Comparison of ENCODE assay signal across 32 cellular contexts in genomic region chr2:147378403-147378802, GRCh38.
"Had no signal": no experiment of that assay in that cellular context is flagged by ENCODE, and none has a peak within 500 bp of the region (broad histone marks: within the 10 kb centered on the region; RNA-seq: fewer than 3 reads in every experiment).

No MANE protein-coding gene starts in this region.

- ATAC-seq: activated CD8-positive, alpha-beta T cell treated with anti-CD3 and anti-CD28 coated beads for 36 hours; activated naive CD4-positive, alpha-beta T cell treated with anti-CD3 and anti-CD28 coated beads, Interleukin-2, amount 50 U/mL, for 72 hours; activated T-cell treated with anti-CD3 and anti-CD28 coated beads, Interleukin-2, amount 50 U/mL, for 4 hours; activated T-cell treated with anti-CD3 and anti-CD28 coated beads, Interleukin-2, amount 50 U/mL, for 72 hours; activated T-helper 17 cell treated with anti-CD3 and anti-CD28 coated beads, Interleukin-2, amount 50 U/mL, for 72 hours; body of pancreas had no signal

- H3K27ac ChIP-seq: adrenal gland, body of pancreas, brain microvascular endothelial cell, breast epithelium, VCaP had no signal

- H3K36me3 ChIP-seq: adrenal gland, brain microvascular endothelial cell, breast epithelium had no signal

- H3K4me1 ChIP-seq: body of pancreas, breast epithelium had no signal

- FAIRE-seq: astrocyte, TTC549 had no signal

- H3K4me3 ChIP-seq: adrenal gland, body of pancreas, breast epithelium had no signal

- H3K9me3 ChIP-seq: adrenal gland, body of pancreas, breast epithelium had no signal

- H3K27me3 ChIP-seq: adrenal gland, body of pancreas, brain microvascular endothelial cell, breast epithelium had no signal

- DNase-seq: activated B cell treated with CpG ODN at 0.5 μM for 24 hours; activated CD4-positive, alpha-beta memory T cell treated with anti-CD3 and anti-CD28 coated beads for 36 hours; activated CD4-positive, alpha-beta T cell treated with anti-CD3 and anti-CD28 coated beads for 4 hours; activated CD4-positive, alpha-beta T cell treated with anti-CD3 and anti-CD28 coated beads, Interleukin-2, amount 10 ng/mL, durations not matched to agents 24 days and 14 days; activated CD4-positive, alpha-beta T cell treated with anti-CD3 and anti-CD28 coated beads, Interleukin-2, amount 50 U/mL, for 1 hour; activated CD4-positive, alpha-beta T cell treated with anti-CD3 and anti-CD28 coated beads, Interleukin-2, amount 50 U/mL, for 4 hours; activated CD4-positive, CD25-positive, alpha-beta regulatory T cell treated with anti-CD3 and anti-CD28 coated beads, Interleukin-2, amount 50 U/mL, for 72 hours; activated CD8-positive, alpha-beta memory T cell treated with anti-CD3 and anti-CD28 coated beads, Interleukin-2, amount 50 U/mL, for 4 hours; activated CD8-positive, alpha-beta T cell treated with anti-CD3 and anti-CD28 coated beads for 36 hours; activated effector memory CD4-positive, alpha-beta T cell treated with anti-CD3 and anti-CD28 coated beads, Interleukin-2, amount 50 U/mL, for 16 hours; activated gamma-delta T cell treated with Interleukin-2 at 50 U/mL for 16 hours; activated naive CD4-positive, alpha-beta T cell; activated naive CD4-positive, alpha-beta T cell treated with anti-CD3 and anti-CD28 coated beads for 36 hours; activated naive CD4-positive, alpha-beta T cell treated with anti-CD3 and anti-CD28 coated beads, Interleukin-2, amount 50 U/mL, for 16 hours; activated naive CD8-positive, alpha-beta T cell treated with anti-CD3 and anti-CD28 coated beads for 36 hours; activated T-cell treated with anti-CD3 and anti-CD28 coated beads for 4 hours; activated T-cell treated with anti-CD3 and anti-CD28 coated beads, Interleukin-2, amount 50 U/mL, for 1 hour; activated T-cell treated with anti-CD3 and anti-CD28 coated beads, Interleukin-2, amount 50 U/mL, for 4 hours; activated T-cell treated with anti-CD3 and anti-CD28 coated beads, Interleukin-2, amount 50 U/mL, for 72 hours; adrenal gland; amniotic stem cell; aorta; body of pancreas; brain microvascular endothelial cell; central memory CD4-positive, alpha-beta T cell; T-helper 9 cell had no signal
